In the genomic region with DNA sequence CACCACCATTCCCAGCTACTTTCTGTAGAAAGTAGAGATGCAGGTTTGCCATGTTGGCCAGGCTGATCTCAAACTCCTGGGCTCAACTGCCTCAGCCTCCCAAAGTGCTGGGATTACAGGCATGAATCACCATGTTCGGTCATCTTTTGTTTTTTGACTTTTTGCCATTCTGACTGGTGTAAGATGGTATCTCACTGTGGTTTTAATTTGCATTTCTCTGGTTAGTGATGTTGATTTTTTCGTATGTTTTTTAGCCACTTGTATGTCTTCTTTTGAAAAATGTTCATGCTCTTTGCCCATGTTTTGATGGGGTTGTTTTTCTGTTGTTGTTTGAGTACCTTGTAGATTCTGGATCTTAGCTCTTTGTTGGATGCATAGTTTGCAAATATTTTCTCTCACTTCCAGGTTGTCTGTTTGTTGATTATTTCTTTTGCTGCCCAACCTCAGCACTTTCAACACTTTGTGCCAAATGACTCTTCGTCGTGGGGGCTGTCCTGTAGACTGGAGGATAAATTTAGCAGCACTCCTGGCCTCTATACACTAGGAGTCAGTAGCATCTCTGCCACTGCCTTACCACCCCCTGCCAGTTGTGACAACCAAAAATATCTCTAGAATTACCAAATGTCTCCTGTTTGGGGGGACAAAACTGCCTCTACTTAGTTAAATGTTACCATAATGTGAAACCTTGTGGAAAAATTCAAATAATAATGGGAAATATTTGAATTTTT, we compare ENCODE assay signal across 9 cellular contexts. TPM values are rescaled to one million over a fixed set of nuclear protein-coding genes. Genes with fewer than 3 reads are reported as not detected.
DNase-seq lines count a peak whose midpoint lies in the region; ATAC-seq and TF ChIP-seq lines count a peak whose summit lies in the region.
"Had no signal": no experiment of that assay in that cellular context is flagged by ENCODE, and none has a peak within 500 bp of the region (broad histone marks: within the 10 kb centered on the region; RNA-seq: fewer than 3 reads in every experiment).

No MANE protein-coding gene starts in this region.

- intact Hi-C loops in activated T-helper 2 cell treated with anti-CD3 and anti-CD28 coated beads, Interferon-gamma antibody, Interleukin-2, Interleukin-4, amounts not matched to agents 10 μg/mL and 5 μg/mL and 100 μg/mL, durations not matched to agents 14 hours and 24 hours and 36 hours (cut with micrococcal nuclease) = loop anchor here (1.0 to 10.0 kb wide), 6 partner anchors 31 to 1013 kb away; partner anchors contain the start of gene FAM3C
- intact Hi-C loops in testis (cut with DNase I; ENCODE audit: low total_unique reads) = no loop called here

- no peaks in the 10 kb centered on the region for H3K36me3 Mint-ChIP-seq in HFFc6 (ENCODE audit: low read depth)
- peaks cover 4% of the 10 kb centered on the region for H3K36me3 Mint-ChIP-seq in activated T-helper 2 cell treated with anti-CD3 and anti-CD28 coated beads, Interferon-gamma antibody, Interleukin-2, Interleukin-4, amounts not matched to agents 10 μg/mL and 5 μg/mL and 100 μg/mL, durations not matched to agents 14 hours and 24 hours and 36 hours (ENCODE audit: low read depth)

- H3K9me3 Mint-ChIP-seq in HFFc6 = no peaks in the 10 kb centered on the region
- H3K9me3 Mint-ChIP-seq in activated T-helper 2 cell treated with anti-CD3 and anti-CD28 coated beads, Interferon-gamma antibody, Interleukin-2, Interleukin-4, amounts not matched to agents 10 μg/mL and 5 μg/mL and 100 μg/mL, durations not matched to agents 14 hours and 24 hours and 36 hours = no peaks in the 10 kb centered on the region
- H3K9me3 Mint-ChIP-seq: dendritic cell treated with granulocyte-macrophage colony-stimulating factor and Interleukin-4, amounts not matched to agents 40 ng/mL and 50 ng/mL, for 4 days had no signal

- no peak overlapping the region for H2BK15ac ChIP-seq in mesenchymal stem cell (ENCODE audit: low read depth, poor library complexity, severe bottlenecking)

- H3K36me3 ChIP-seq in mesenchymal stem cell (ENCODE audit: control insufficient read depth in 1 of 2, insufficient read depth in 2 of 2, low read depth in 1 of 2, low read length in 2 of 2) (no peaks in the 10 kb centered on the region), testis (ENCODE audit: low read depth, missing control alignments) (no peaks in the 10 kb centered on the region)

- peak; percentile 34; the same call in 1 of the 2 replicates for TF ChIP-seq CTCF in HFFc6 (IDR thresholded peaks at IDR 0.05)
- TF ChIP-seq CTCF in testis (IDR thresholded peaks at IDR 0.05) = no peak

- no peak overlapping the region for H4K8ac ChIP-seq in mesenchymal stem cell (ENCODE audit: low read length)

- peak; percentile 87 for DNase-seq in HFFc6
- no peak for DNase-seq in activated T-helper 2 cell treated with anti-CD3 and anti-CD28 coated beads, Interferon-gamma antibody, Interleukin-2, Interleukin-4, amounts not matched to agents 10 μg/mL and 5 μg/mL and 100 μg/mL, durations not matched to agents 14 hours and 24 hours and 36 hours (ENCODE audit: low spot score)
- DNase-seq in mesenchymal stem cell = no peak
- no peak for DNase-seq in testis
- DNase-seq in CD1c-positive myeloid dendritic cell (ENCODE audit: extremely low spot score) = no peak
- no peak for DNase-seq in retina
- no peak for DNase-seq in stimulated activated CD4-positive, alpha-beta T cell treated with anti-CD3 and anti-CD28 coated beads, Interleukin-2, amount 100 ng/mL, for 24 hours

- H2BK12ac ChIP-seq in mesenchymal stem cell (ENCODE audit: low read length in 2 of 2) = no peak overlapping the region

- peaks cover 44% of the 10 kb centered on the region for H3K4me1 Mint-ChIP-seq in HFFc6 (ENCODE audit: low read depth)
- peaks cover 26% of the 10 kb centered on the region for H3K4me1 Mint-ChIP-seq in activated T-helper 2 cell treated with anti-CD3 and anti-CD28 coated beads, Interferon-gamma antibody, Interleukin-2, Interleukin-4, amounts not matched to agents 10 μg/mL and 5 μg/mL and 100 μg/mL, durations not matched to agents 14 hours and 24 hours and 36 hours (ENCODE audit: low read depth)

- no peak overlapping the region for H2BK5ac ChIP-seq in mesenchymal stem cell (ENCODE audit: low read depth, low read length, poor library complexity, severe bottlenecking)

- H3K4ac ChIP-seq in mesenchymal stem cell (ENCODE audit: low read depth in 1 of 2, low read length in 2 of 2) = no peak overlapping the region

- no peak overlapping the region for H3K4me2 ChIP-seq in mesenchymal stem cell (ENCODE audit: low read length, poor library complexity, severe bottlenecking)

- H3K4me1 ChIP-seq in mesenchymal stem cell (ENCODE audit: control insufficient read depth, insufficient read depth, low read depth, low read length) (peaks cover 2% of the 10 kb centered on the region), testis (no peaks in the 10 kb centered on the region)

- no peak overlapping the region for H3K18ac ChIP-seq in mesenchymal stem cell (ENCODE audit: low read depth in 1 of 2, low read length in 2 of 2)

- H4K91ac ChIP-seq in mesenchymal stem cell (ENCODE audit: low read length) = no peak overlapping the region

- H3K27ac Mint-ChIP-seq in HFFc6 = peak overlapping the region; percentile 69
- peak overlapping the region; percentile 86 for H3K27ac Mint-ChIP-seq in activated T-helper 2 cell treated with anti-CD3 and anti-CD28 coated beads, Interferon-gamma antibody, Interleukin-2, Interleukin-4, amounts not matched to agents 10 μg/mL and 5 μg/mL and 100 μg/mL, durations not matched to agents 14 hours and 24 hours and 36 hours
- H3K27ac Mint-ChIP-seq: dendritic cell treated with granulocyte-macrophage colony-stimulating factor and Interleukin-4, amounts not matched to agents 40 ng/mL and 50 ng/mL, for 4 days had no signal

- no peak overlapping the region for H3K27ac ChIP-seq in mesenchymal stem cell (ENCODE audit: low read length, poor library complexity, severe bottlenecking)
- no peak overlapping the region for H3K27ac ChIP-seq in testis

- no peak for TF ChIP-seq POLR2A in testis (IDR thresholded peaks at IDR 0.05)

- no peak overlapping the region for H2BK120ac ChIP-seq in mesenchymal stem cell (ENCODE audit: low read depth, low read length)

- WGBS in mesenchymal stem cell = 69% methylated on average over 4 of the region's 4 CpGs
- 85 to 89% methylated on average over 4 of the region's 4 CpGs for WGBS in testis, 2 donors

- peak; percentile 58 for ATAC-seq in GM18511 (IDR thresholded peaks at IDR 0.05; ENCODE audit: unreplicated experiment)

- H3K14ac ChIP-seq in mesenchymal stem cell (ENCODE audit: low read length in 2 of 2) = no peak overlapping the region

- H3K9me3 ChIP-seq in mesenchymal stem cell (ENCODE audit: control insufficient read depth, low read length) (no peaks in the 10 kb centered on the region), testis (no peaks in the 10 kb centered on the region)

- H3K4me3 Mint-ChIP-seq in HFFc6 = peak overlapping the region; percentile 64
- no peak overlapping the region for H3K4me3 Mint-ChIP-seq in activated T-helper 2 cell treated with anti-CD3 and anti-CD28 coated beads, Interferon-gamma antibody, Interleukin-2, Interleukin-4, amounts not matched to agents 10 μg/mL and 5 μg/mL and 100 μg/mL, durations not matched to agents 14 hours and 24 hours and 36 hours (ENCODE audit: low read depth)
- H3K4me3 Mint-ChIP-seq: dendritic cell treated with granulocyte-macrophage colony-stimulating factor and Interleukin-4, amounts not matched to agents 40 ng/mL and 50 ng/mL, for 4 days had no signal

- no peaks in the 10 kb centered on the region for H3K79me1 ChIP-seq in mesenchymal stem cell (replicated peaks; ENCODE audit: low read length, poor library complexity, severe bottlenecking)

- H2AFZ ChIP-seq in mesenchymal stem cell (ENCODE audit: low read depth, low read length) = no peak overlapping the region

- H3K27me3 ChIP-seq in mesenchymal stem cell (ENCODE audit: control insufficient read depth in 1 of 2, insufficient read depth in 1 of 2, low read length in 2 of 2) = no peaks in the 10 kb centered on the region
- H3K27me3 ChIP-seq in testis = no peaks in the 10 kb centered on the region

- H3K9ac ChIP-seq in mesenchymal stem cell (ENCODE audit: low read length) = peak overlapping the region; percentile 48

- H3K4me3 ChIP-seq in mesenchymal stem cell (ENCODE audit: insufficient read depth in 1 of 2, low read depth in 1 of 2, low read length in 2 of 2) = peak overlapping the region in 1 of 2 experiments; percentile 11
- H3K4me3 ChIP-seq in testis = no peak overlapping the region

- no peak overlapping the region for H2AK5ac ChIP-seq in mesenchymal stem cell (ENCODE audit: low read length, severe bottlenecking)

- peaks cover 2% of the 10 kb centered on the region; the same call in 1 of the 2 replicates for H3K27me3 Mint-ChIP-seq in HFFc6 (ENCODE audit: insufficient read depth)
- H3K27me3 Mint-ChIP-seq in activated T-helper 2 cell treated with anti-CD3 and anti-CD28 coated beads, Interferon-gamma antibody, Interleukin-2, Interleukin-4, amounts not matched to agents 10 μg/mL and 5 μg/mL and 100 μg/mL, durations not matched to agents 14 hours and 24 hours and 36 hours (ENCODE audit: low read depth) = no peaks in the 10 kb centered on the region

- H3K23ac ChIP-seq in mesenchymal stem cell (ENCODE audit: low read length in 2 of 2) = no peak overlapping the region

RNA-seq across cellular contexts. Expression of gene CPED1, which starts 6.5 kb away (rescaled TPM):
- total RNA-seq in HFFc6 (2021; fragmentation: NEBNext Ultra II Directional; extraction: Animal tissue kit (Norgen Biotek cat#: 25700)) = 100 to 1,000 TPM in 2 of 6 experiments, 10 to 100 TPM in 4; 85.0 to 112 (median 95.9) TPM
- total RNA-seq in activated T-helper 2 cell treated with anti-CD3 and anti-CD28 coated beads, Interferon-gamma antibody, Interleukin-2, Interleukin-4, amounts not matched to agents 10 μg/mL and 5 μg/mL and 100 μg/mL, durations not matched to agents 14 hours and 24 hours and 36 hours = not detected in 2 replicates
- 39.3 TPM for polyA plus RNA-seq in mesenchymal stem cell (2013, experiment 1 of 2)
- 41.4 TPM for polyA plus RNA-seq in mesenchymal stem cell (2013, experiment 2 of 2)
- 10 to 100 TPM; 11.8 to 13.1 TPM for total RNA-seq in testis
- polyA plus RNA-seq in testis (ENCODE audit: insufficient read depth, low read depth, low replicate concordance) = 7.4 TPM

RNA-seq across cellular contexts. Expression of gene ING3, which starts 31.5 kb away (rescaled TPM):
- 10 to 100 TPM in 5 of 6 experiments, 1 to 10 TPM in 1; 9.8 to 15.0 (median 12.7) TPM for total RNA-seq in HFFc6 (2021; fragmentation: NEBNext Ultra II Directional; extraction: Animal tissue kit (Norgen Biotek cat#: 25700))
- total RNA-seq in activated T-helper 2 cell treated with anti-CD3 and anti-CD28 coated beads, Interferon-gamma antibody, Interleukin-2, Interleukin-4, amounts not matched to agents 10 μg/mL and 5 μg/mL and 100 μg/mL, durations not matched to agents 14 hours and 24 hours and 36 hours = 22.6 and 22.9 TPM in 2 replicates
- 11.6 TPM for polyA plus RNA-seq in mesenchymal stem cell (2013, experiment 1 of 2)
- polyA plus RNA-seq in mesenchymal stem cell (2013, experiment 2 of 2) = 12.4 TPM
- total RNA-seq in testis = 10 to 100 TPM; 15.9 to 22.7 TPM
- 14.7 TPM for polyA plus RNA-seq in testis (ENCODE audit: insufficient read depth, low read depth, low replicate concordance)

Comparison
In these comparisons a context has a peak if more than half of its experiments do, and no peak if none do; other contexts are left out.
1. RNA of gene CPED1, which starts 6.5 kb away (total RNA-seq): 85.0 to 112 TPM in HFFc6 and 11.8 to 13.1 TPM in testis; not detected in activated T-helper 2 cell treated with anti-CD3 and anti-CD28 coated beads, Interferon-gamma antibody, Interleukin-2, Interleukin-4, amounts not matched to agents 10 μg/mL and 5 μg/mL and 100 μg/mL, durations not matched to agents 14 hours and 24 hours and 36 hours; every median in the first group is over 10 times any median in the second.